Comparison of ENCODE assay signal across 8 cellular contexts in genomic region chr11:17351171-17351509, GRCh38. TPM values are rescaled to one million over a fixed set of nuclear protein-coding genes. Genes with fewer than 3 reads are reported as not detected.
A peak's percentile ranks its signal among the peaks of the same experiment; 100 is the strongest.
DNase-seq lines count a peak whose midpoint lies in the region; ATAC-seq and TF ChIP-seq lines count a peak whose summit lies in the region.

No MANE protein-coding gene starts in this region.

- H3K27me3 Mint-ChIP-seq in activated naive CD4-positive, alpha-beta T cell treated with anti-CD3 and anti-CD28 coated beads for 36 hours (ENCODE audit: low read depth) = peaks cover 7% of the 10 kb centered on the region

- H3K27ac ChIP-seq in angular gyrus (ENCODE audit: low read depth, low read length) = peak overlapping the region; percentile 22
- H3K27ac ChIP-seq in right lobe of liver = no peak overlapping the region
- peak overlapping the region in 1 of 4 donors; percentile 67 for H3K27ac ChIP-seq in tibial nerve

- H3K36me3 ChIP-seq in right lobe of liver = no peaks in the 10 kb centered on the region
- H3K36me3 ChIP-seq in tibial nerve = no peaks in the 10 kb centered on the region

- peak in 1 of 4 donors; percentile 5 for TF ChIP-seq CTCF in right lobe of liver (IDR thresholded peaks at IDR 0.05)
- no peak for TF ChIP-seq CTCF in tibial nerve (IDR thresholded peaks at IDR 0.05)

- H3K9me3 Mint-ChIP-seq in activated naive CD4-positive, alpha-beta T cell treated with anti-CD3 and anti-CD28 coated beads for 36 hours = no peaks in the 10 kb centered on the region

- H3K27ac Mint-ChIP-seq in activated naive CD4-positive, alpha-beta T cell treated with anti-CD3 and anti-CD28 coated beads for 36 hours = no peak overlapping the region

- intact Hi-C loops in activated naive CD4-positive, alpha-beta T cell treated with anti-CD3 and anti-CD28 coated beads for 36 hours (cut with micrococcal nuclease) = loop anchor here (1.0 to 5.0 kb wide), 8 partner anchors 74 to 661 kb away; partner anchors contain the start of genes C11orf58, RPS13 and SERGEF
- intact Hi-C loops in right lobe of liver (cut with DNase I) = no loop called here

- TF ChIP-seq EP300 in tibial nerve (IDR thresholded peaks at IDR 0.05) = no peak

- WGBS in right lobe of liver (ENCODE audit: insufficient coverage, low coverage, low lambda C conversion rate, missing lambda C conversion rate) = 16% methylated on average over 12 of the region's 12 CpGs
- 27 to 34% methylated on average over 12 of the region's 12 CpGs for WGBS in tibial nerve, 2 donors

- H3K9me3 ChIP-seq in right lobe of liver = no peaks in the 10 kb centered on the region
- no peaks in the 10 kb centered on the region for H3K9me3 ChIP-seq in tibial nerve

- peak overlapping the region; percentile 81 for H3K4me3 Mint-ChIP-seq in activated naive CD4-positive, alpha-beta T cell treated with anti-CD3 and anti-CD28 coated beads for 36 hours

- H3K36me3 Mint-ChIP-seq in activated naive CD4-positive, alpha-beta T cell treated with anti-CD3 and anti-CD28 coated beads for 36 hours (ENCODE audit: low read depth) = no peaks in the 10 kb centered on the region

- peaks cover 25% of the 10 kb centered on the region for H3K4me1 Mint-ChIP-seq in activated naive CD4-positive, alpha-beta T cell treated with anti-CD3 and anti-CD28 coated beads for 36 hours (ENCODE audit: low read depth)

- peak overlapping the region; percentile 40 to 65 (median 43) for H3K4me3 ChIP-seq in right lobe of liver
- peak overlapping the region; percentile 45 to 79 (median 60) for H3K4me3 ChIP-seq in tibial nerve

- H3K27me3 ChIP-seq in right lobe of liver = no peaks in the 10 kb centered on the region
- H3K27me3 ChIP-seq in tibial nerve = no peaks in the 10 kb centered on the region

- CTCF ChIA-PET in activated naive CD4-positive, alpha-beta T cell treated with anti-CD3 and anti-CD28 coated beads for 36 hours (lab: Charles Lee) = interaction anchor here (0.8 to 1.1 kb wide), 3 partner anchors 75 to 128 kb away, joined by 4 to 8 read pairs (median 6); no protein-coding TSS in a partner anchor

- peaks cover 0 to 31% (median 3%) of the 10 kb centered on the region in 4 donors for H3K4me1 ChIP-seq in right lobe of liver
- peaks cover 0 to 27% (median 12%) of the 10 kb centered on the region in 4 donors for H3K4me1 ChIP-seq in tibial nerve

- ATAC-seq in right lobe of liver = no peak

- no peak for TF ChIP-seq POLR2A in right lobe of liver (IDR thresholded peaks at IDR 0.05)
- no peak for TF ChIP-seq POLR2A in tibial nerve (IDR thresholded peaks at IDR 0.05)

- in situ Hi-C loops in ACHN (cut with HindIII; ENCODE audit: low pct_ligation_motif_present, low pct_unique_long_range_greater_than_20kb, low sequenced_read_pairs) = no loop called here

- no peak for DNase-seq in activated naive CD4-positive, alpha-beta T cell treated with anti-CD3 and anti-CD28 coated beads for 36 hours
- DNase-seq in activated naive CD4-positive, alpha-beta T cell treated with Interleukin-2 at 50 U/mL for 16 hours = no peak
- DNase-seq in right lobe of liver (no peak), tibial nerve (ENCODE audit: low spot score in 2 of 2) (no peak), SKM-1 (lab: John Stamatoyannopoulos, UW; ENCODE audit: unreplicated experiment) (no peak), ACHN (no peak), DMS53 treated with DMSO at 0.1 percent for 48 hours (lab: John Stamatoyannopoulos, UW; ENCODE audit: unreplicated experiment) (no peak)

RNA-seq across cellular contexts. Expression of gene NCR3LG1, which starts 0.5 kb away (rescaled TPM):
- under 1 TPM; 0.72 TPM for total RNA-seq in activated naive CD4-positive, alpha-beta T cell treated with anti-CD3 and anti-CD28 coated beads for 36 hours
- total RNA-seq in right lobe of liver = 1 to 10 TPM in 3 of 6 experiments, under 1 TPM in 3; 0.15 to 3.2 (median 1.0) TPM
- total RNA-seq in tibial nerve = 1 to 10 TPM; 1.0 to 2.2 (median 2.0) TPM

RNA-seq across cellular contexts. Expression of gene KCNJ11, which starts 37.3 kb away (rescaled TPM):
- total RNA-seq in activated naive CD4-positive, alpha-beta T cell treated with anti-CD3 and anti-CD28 coated beads for 36 hours = 1 to 10 TPM; 1.0 to 1.3 TPM
- total RNA-seq in right lobe of liver = 1 to 10 TPM in 5 of 6 experiments, under 1 TPM in 1; 0.93 to 3.7 (median 2.0) TPM
- total RNA-seq in tibial nerve = 10 to 100 TPM in 1 of 4 donors, 1 to 10 TPM in 2, under 1 TPM in 1; 0.59 to 19.7 (median 3.5) TPM
